In the genomic region with DNA sequence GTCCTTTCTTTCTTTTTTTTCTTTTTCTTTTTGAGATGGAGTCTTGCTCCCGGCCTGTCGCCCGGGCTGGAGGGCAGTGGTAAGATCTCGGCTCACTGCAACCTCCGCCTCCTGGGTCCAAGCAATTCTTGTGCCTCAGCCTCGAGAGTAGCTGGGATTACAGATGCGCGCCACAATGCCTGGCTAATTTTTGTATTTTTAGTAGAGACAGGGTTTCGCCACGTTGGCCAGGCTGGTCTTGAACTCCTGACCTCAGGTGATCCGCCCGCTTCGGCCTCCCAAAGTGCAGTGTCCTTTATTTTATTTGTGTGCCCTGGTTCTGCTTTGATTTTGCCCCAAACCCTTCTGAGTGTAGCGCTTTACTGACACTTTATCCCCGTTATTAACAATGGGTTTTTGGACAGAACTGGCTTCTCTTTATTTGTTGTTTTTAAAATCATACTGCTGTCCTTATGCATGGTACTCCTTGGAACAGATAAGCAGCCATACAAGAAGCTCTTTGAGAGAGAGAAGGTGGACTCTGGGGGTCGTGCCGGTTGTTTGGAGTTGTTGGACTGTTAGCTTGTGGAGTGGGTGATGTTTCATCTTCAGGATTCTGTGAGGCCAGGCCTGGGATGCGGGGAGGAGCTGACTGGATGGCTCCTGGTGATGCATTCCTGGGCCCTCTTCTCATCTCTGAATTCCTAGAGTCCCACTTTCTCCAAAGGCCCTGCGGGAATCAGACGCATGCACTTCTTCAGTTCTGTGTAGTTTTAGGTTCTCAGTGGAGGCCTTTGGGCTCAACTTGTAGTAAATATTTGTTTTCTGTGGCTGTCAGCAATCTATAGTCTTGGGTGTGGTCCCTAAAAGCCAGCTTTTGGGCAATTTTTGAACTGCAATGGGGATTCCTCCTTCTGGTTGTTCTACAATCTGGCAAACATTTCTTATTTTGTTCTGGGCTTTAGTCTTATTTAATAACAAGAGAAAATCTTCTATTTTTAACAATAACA, we compare ENCODE assay signal across 1 cellular context.
TF ChIP-seq lines count a peak whose summit lies in the region.

No MANE protein-coding gene starts in this region.

TF ChIP-seq in SK-N-SH treated with all-trans-retinoic acid at 6 μM for 48 hours, 23 proteins besides CTCF, POLR2A, EP300 and RAD21 (continued from another document):
- TF ChIP-seq, protein P1, sequence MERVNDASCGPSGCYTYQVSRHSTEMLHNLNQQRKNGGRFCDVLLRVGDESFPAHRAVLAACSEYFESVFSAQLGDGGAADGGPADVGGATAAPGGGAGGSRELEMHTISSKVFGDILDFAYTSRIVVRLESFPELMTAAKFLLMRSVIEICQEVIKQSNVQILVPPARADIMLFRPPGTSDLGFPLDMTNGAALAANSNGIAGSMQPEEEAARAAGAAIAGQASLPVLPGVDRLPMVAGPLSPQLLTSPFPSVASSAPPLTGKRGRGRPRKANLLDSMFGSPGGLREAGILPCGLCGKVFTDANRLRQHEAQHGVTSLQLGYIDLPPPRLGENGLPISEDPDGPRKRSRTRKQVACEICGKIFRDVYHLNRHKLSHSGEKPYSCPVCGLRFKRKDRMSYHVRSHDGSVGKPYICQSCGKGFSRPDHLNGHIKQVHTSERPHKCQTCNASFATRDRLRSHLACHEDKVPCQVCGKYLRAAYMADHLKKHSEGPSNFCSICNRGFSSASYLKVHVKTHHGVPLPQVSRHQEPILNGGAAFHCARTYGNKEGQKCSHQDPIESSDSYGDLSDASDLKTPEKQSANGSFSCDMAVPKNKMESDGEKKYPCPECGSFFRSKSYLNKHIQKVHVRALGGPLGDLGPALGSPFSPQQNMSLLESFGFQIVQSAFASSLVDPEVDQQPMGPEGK (CRISPR knock-in tag; IDR thresholded peaks at IDR 0.05; ENCODE audit: borderline replicate concordance) = no peak
- TF ChIP-seq ZFP30 (CRISPR knock-in tag; IDR thresholded peaks at IDR 0.05) = no peak
